In the genomic region with DNA sequence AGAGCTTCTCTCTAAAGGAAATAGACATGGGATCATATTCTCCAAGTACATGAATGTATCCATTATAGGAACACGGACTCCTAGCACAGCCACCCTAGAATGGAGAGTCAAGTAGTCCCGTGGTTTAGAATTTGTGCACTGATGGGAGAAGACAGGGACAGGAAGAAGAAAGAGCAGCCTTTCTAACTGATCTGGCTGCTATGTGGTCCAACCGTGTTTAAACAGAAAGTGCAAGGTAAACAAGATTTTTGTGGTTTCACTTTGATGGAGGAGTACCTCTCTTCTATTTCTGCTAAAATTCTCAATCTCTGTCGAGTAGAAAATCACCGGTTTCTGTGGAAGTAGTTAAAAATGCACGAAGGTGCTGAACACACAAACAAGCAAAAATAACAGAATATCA, we compare ENCODE assay signal across 9 cellular contexts.
DNase-seq lines count a peak whose midpoint lies in the region; ATAC-seq and TF ChIP-seq lines count a peak whose summit lies in the region.
"Had no signal": no experiment of that assay in that cellular context is flagged by ENCODE, and none has a peak within 500 bp of the region (broad histone marks: within the 10 kb centered on the region; RNA-seq: fewer than 3 reads in every experiment).

No MANE protein-coding gene starts in this region.

- 23% methylated on average over 6 of the region's 6 CpGs for WGBS in SK-N-SH (ENCODE audit: low lambda C conversion rate)

- CTCF ChIA-PET in SK-N-SH (lab: Yijun Ruan, JAX) = no interaction called here

- H2AFZ ChIP-seq in ACC112 (ENCODE audit: low read length, unreplicated experiment) (peak overlapping the region; percentile 61), SK-N-SH (ENCODE audit: low read depth) (no peak overlapping the region)

- H3K9ac ChIP-seq in SK-N-SH = no peak overlapping the region

- ATAC-seq in GM18519 (IDR thresholded peaks at IDR 0.05; ENCODE audit: low FRiP score, unreplicated experiment) (peak; percentile 96), HG02938 (IDR thresholded peaks at IDR 0.05; ENCODE audit: unreplicated experiment) (peak; percentile 98)

- H3K36me3 ChIP-seq in ACC112 (ENCODE audit: insufficient read depth, low read length) = no peaks in the 10 kb centered on the region
- no peaks in the 10 kb centered on the region for H3K36me3 ChIP-seq in SK-N-SH (replicated peaks in 1 of 2; ENCODE audit: control insufficient read depth in 1 of 2, insufficient read depth in 2 of 2, low read length in 1 of 2)
- H3K36me3 ChIP-seq: cardiac muscle cell had no signal

- H3K4me1 ChIP-seq in ACC112 (ENCODE audit: control insufficient read depth, insufficient read depth, low read length, unreplicated experiment) (no peaks in the 10 kb centered on the region), SK-N-SH (ENCODE audit: control insufficient read depth in 1 of 2, insufficient read depth in 2 of 2, low read depth in 1 of 2, low read length in 1 of 2) (no peaks in the 10 kb centered on the region)

- no peaks in the 10 kb centered on the region for H3F3A ChIP-seq in SK-N-SH (replicated peaks; ENCODE audit: insufficient read depth)

- H3K27me3 ChIP-seq in ACC112 (ENCODE audit: insufficient read depth, low read length) (no peaks in the 10 kb centered on the region), SK-N-SH (ENCODE audit: insufficient read depth) (no peaks in the 10 kb centered on the region; the same call in 1 of the 2 replicates)
- H3K27me3 ChIP-seq: cardiac muscle cell had no signal

- POLR2A ChIA-PET in SK-N-SH (lab: Yijun Ruan, JAX) = no interaction called here

- no peak for TF ChIP-seq CTCF in SK-N-SH (IDR thresholded peaks at IDR 0.05)

- H3K79me2 ChIP-seq in ACC112 (ENCODE audit: control insufficient read depth, insufficient read depth, low read length, unreplicated experiment) (no peaks in the 10 kb centered on the region), SK-N-SH (ENCODE audit: insufficient read depth) (no peaks in the 10 kb centered on the region)

- H3K27ac ChIP-seq in ACC112 (ENCODE audit: low read depth, low read length) (no peak overlapping the region), SK-N-SH (ENCODE audit: low read depth in 2 of 2, low read length in 1 of 2) (no peak overlapping the region)
- H3K27ac ChIP-seq: cardiac muscle cell had no signal

- H3K9me3 ChIP-seq in SK-N-SH = no peaks in the 10 kb centered on the region; the same call in 1 of the 2 replicates

- DNase-seq in SK-N-SH (no peak), renal cortical epithelial cell (ENCODE audit: low read depth) (peak; percentile 2), DMS114 treated with DMSO at 0.1 percent for 48 hours (lab: John Stamatoyannopoulos, UW; ENCODE audit: unreplicated experiment) (no peak), 8988T (no peak), AG08395 (ENCODE audit: low spot score) (no peak)

- peak overlapping the region; percentile 50 for H3K4me3 ChIP-seq in ACC112 (ENCODE audit: low read depth, low read length)
- H3K4me3 ChIP-seq in SK-N-SH (ENCODE audit: low read depth in 2 of 2, low read length in 1 of 2) = peak overlapping the region in 1 of 2 experiments; percentile 17; a peak in 2 of 4 replicates
- H3K4me3 ChIP-seq: cardiac muscle cell had no signal

- no peak for TF ChIP-seq RAD21 in SK-N-SH (IDR thresholded peaks at IDR 0.05; ENCODE audit: low read length)

- H3K9me2 ChIP-seq in SK-N-SH = no peaks in the 10 kb centered on the region

- no peak for TF ChIP-seq EP300 in SK-N-SH (IDR thresholded peaks at IDR 0.05; ENCODE audit: borderline replicate concordance in 1 of 2, low read depth in 1 of 2, low read length in 1 of 2)

- peak overlapping the region; percentile 21; the same call in 1 of the 2 replicates for H3K4me2 ChIP-seq in SK-N-SH

- no peaks in the 10 kb centered on the region for H4K20me1 ChIP-seq in SK-N-SH (ENCODE audit: insufficient read depth)

TF ChIP-seq in SK-N-SH, 30 proteins besides CTCF, POLR2A, EP300 and RAD21:
- TF ChIP-seq, protein P1, sequence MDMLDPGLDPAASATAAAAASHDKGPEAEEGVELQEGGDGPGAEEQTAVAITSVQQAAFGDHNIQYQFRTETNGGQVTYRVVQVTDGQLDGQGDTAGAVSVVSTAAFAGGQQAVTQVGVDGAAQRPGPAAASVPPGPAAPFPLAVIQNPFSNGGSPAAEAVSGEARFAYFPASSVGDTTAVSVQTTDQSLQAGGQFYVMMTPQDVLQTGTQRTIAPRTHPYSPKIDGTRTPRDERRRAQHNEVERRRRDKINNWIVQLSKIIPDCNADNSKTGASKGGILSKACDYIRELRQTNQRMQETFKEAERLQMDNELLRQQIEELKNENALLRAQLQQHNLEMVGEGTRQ (IDR thresholded peaks at IDR 0.05; ENCODE audit: borderline replicate concordance, low read depth, low read length) = no peak
- TF ChIP-seq, protein P2, sequence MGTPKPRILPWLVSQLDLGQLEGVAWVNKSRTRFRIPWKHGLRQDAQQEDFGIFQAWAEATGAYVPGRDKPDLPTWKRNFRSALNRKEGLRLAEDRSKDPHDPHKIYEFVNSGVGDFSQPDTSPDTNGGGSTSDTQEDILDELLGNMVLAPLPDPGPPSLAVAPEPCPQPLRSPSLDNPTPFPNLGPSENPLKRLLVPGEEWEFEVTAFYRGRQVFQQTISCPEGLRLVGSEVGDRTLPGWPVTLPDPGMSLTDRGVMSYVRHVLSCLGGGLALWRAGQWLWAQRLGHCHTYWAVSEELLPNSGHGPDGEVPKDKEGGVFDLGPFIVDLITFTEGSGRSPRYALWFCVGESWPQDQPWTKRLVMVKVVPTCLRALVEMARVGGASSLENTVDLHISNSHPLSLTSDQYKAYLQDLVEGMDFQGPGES (IDR thresholded peaks at IDR 0.05; ENCODE audit: low read depth, low read length) = no peak
- TF ChIP-seq TEAD4 (IDR thresholded peaks at IDR 0.05; ENCODE audit: borderline replicate concordance, insufficient read depth) (no peak), CHD2 (IDR thresholded peaks at IDR 0.05; ENCODE audit: low read length, partially characterized antibody) (no peak), FOXJ3 (CRISPR knock-in tag; IDR thresholded peaks at IDR 0.05) (no peak), NFIC (IDR thresholded peaks at IDR 0.05; ENCODE audit: borderline replicate concordance) (no peak)
TF ChIP-seq in SK-N-SH: peak in this region for 0.
